Comparison of ENCODE assay signal across 24 cellular contexts in the genomic region with DNA sequence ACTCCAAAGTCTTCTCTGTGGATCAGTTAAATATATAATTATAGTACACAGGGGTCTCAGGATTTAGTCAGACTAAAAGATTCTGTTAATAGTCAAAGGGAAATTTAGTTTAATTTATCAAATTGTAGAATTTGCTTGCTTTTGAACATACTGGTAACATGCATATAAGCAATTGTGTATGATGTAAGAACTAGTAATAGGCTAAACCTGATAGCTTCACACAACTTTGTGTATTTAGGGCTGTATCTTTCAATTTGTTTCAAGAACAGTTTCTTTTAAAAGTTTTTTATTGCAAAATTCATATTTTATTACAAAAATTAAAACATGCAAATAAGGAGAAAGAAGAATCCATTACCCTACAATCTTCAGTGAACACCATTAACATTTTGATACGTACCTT.
"Had no signal": no experiment of that assay in that cellular context is flagged by ENCODE, and none has a peak within 500 bp of the region (broad histone marks: within the 10 kb centered on the region; RNA-seq: fewer than 3 reads in every experiment).

No MANE protein-coding gene starts in this region.

- H3K4me1 ChIP-seq: Peyer's patch, SJCRH30 had no signal

- H3K4me3 ChIP-seq: MG63, PC-9, Peyer's patch, SJCRH30 had no signal

- ATAC-seq: Right ventricle myocardium inferior, SK-N-SH treated with all-trans-retinoic acid at 6 μM for 48 hours had no signal

- H3K27me3 ChIP-seq: MG63, Peyer's patch, SJCRH30 had no signal

- H3K9me3 ChIP-seq: SJCRH30 had no signal

- H3K27ac ChIP-seq: PC-9, Peyer's patch, SJCRH30 had no signal

- H3K36me3 ChIP-seq: MG63, Peyer's patch, SJCRH30 had no signal

- DNase-seq: Karpas-422; KG1; MG63; NCI-H1092; NCI-H1105 treated with DMSO at 0.1 percent for 48 hours; NCI-H1417 treated with DMSO at 0.1 percent for 48 hours; NCI-H146; NCI-H187; NCI-H2029; NCI-H2081 treated with DMSO at 0.1 percent for 48 hours; NCI-H2171; NCI-H226; NCI-H446; NCI-H510A; NCI-H524 treated with DMSO at 0.1 percent for 48 hours; NCI-H69; NCI-H774; NK-92 treated with Interleukin-12 subunit alpha and Interleukin-12 subunit beta, amount 100 ng/mL, for 24 hours; PC-9; Peyer's patch; SHP77 treated with DMSO at 0.1 percent for 48 hours; SJCRH30 had no signal
